Comparison of ENCODE assay signal across 8 cellular contexts in genomic region chr9:108813951-108814601, GRCh38. TPM values are rescaled to one million over a fixed set of nuclear protein-coding genes. Genes with fewer than 3 reads are reported as not detected.
A peak's percentile ranks its signal among the peaks of the same experiment; 100 is the strongest.
DNase-seq lines count a peak whose midpoint lies in the region; TF ChIP-seq lines count a peak whose summit lies in the region.

No MANE protein-coding gene starts in this region.

- no peaks in the 10 kb centered on the region for H3K36me3 ChIP-seq in mesodermal cell (ENCODE audit: control insufficient read depth, insufficient read depth, low read length)
- no peaks in the 10 kb centered on the region for H3K36me3 ChIP-seq in uterus

- H3K4me1 ChIP-seq in mesodermal cell (ENCODE audit: control insufficient read depth, insufficient read depth, low read length, poor library complexity, severe bottlenecking) (peaks cover 15% of the 10 kb centered on the region), uterus (no peaks in the 10 kb centered on the region)

- DNase-seq in GM03348 (ENCODE audit: low spot score) = peak; percentile 66
- peak; percentile 40 for DNase-seq in NCI-H146 treated with DMSO at 0.1 percent for 48 hours (lab: John Stamatoyannopoulos, UW; ENCODE audit: unreplicated experiment)
- DNase-seq in cerebellar cortex (ENCODE audit: low spot score) = peak; percentile 23
- no peak for DNase-seq in activated gamma-delta T cell treated with Interleukin-2 at 50 U/mL for 16 hours
- DNase-seq in cerebellar nuclear complex (lab: John Stamatoyannopoulos, UW) = no peak
- no peak for DNase-seq in uterus
- DNase-seq in activated naive CD4-positive, alpha-beta T cell treated with anti-CD3 and anti-CD28 coated beads, Interleukin-2, amount 50 U/mL, for 16 hours = no peak

- 93 to 100% methylated on average over 2 of the region's 2 CpGs for WGBS in mesodermal cell (ENCODE audit: insufficient coverage in 2 of 2), 2 experiments

- H3K9me3 ChIP-seq in mesodermal cell (ENCODE audit: control insufficient read depth, low read length) = no peaks in the 10 kb centered on the region
- H3K9me3 ChIP-seq in uterus = no peaks in the 10 kb centered on the region

- H3K27me3 ChIP-seq in uterus = no peaks in the 10 kb centered on the region

- TF ChIP-seq CTCF in uterus (IDR thresholded peaks at IDR 0.05) = peak in 1 of 4 experiments; percentile 6

- no peak overlapping the region for H3K4me3 ChIP-seq in mesodermal cell (ENCODE audit: extremely low read depth, insufficient read depth, low read length, poor library complexity, severe bottlenecking)
- H3K4me3 ChIP-seq in uterus = no peak overlapping the region

- TF ChIP-seq POLR2A in uterus (IDR thresholded peaks at IDR 0.05) = no peak

- H3K27ac ChIP-seq in mesodermal cell (ENCODE audit: low read depth, low read length, severe bottlenecking) = peak overlapping the region; percentile 84
- no peak overlapping the region for H3K27ac ChIP-seq in uterus

- intact Hi-C loops in uterus (cut with DNase I; ENCODE audit: low total_unique reads) = no loop called here

RNA-seq across cellular contexts. Expression of gene ACTL7B, which starts 41.7 kb away (rescaled TPM):
- not detected for polyA plus RNA-seq in mesodermal cell (2013, experiment 1 of 2)
- not detected for polyA plus RNA-seq in mesodermal cell (2013, experiment 2 of 2)
- total RNA-seq in uterus = not detected

RNA-seq across cellular contexts. Expression of gene ACTL7A, which starts 48.0 kb away (rescaled TPM):
- polyA plus RNA-seq in mesodermal cell (2013, experiment 1 of 2) = not detected
- polyA plus RNA-seq in mesodermal cell (2013, experiment 2 of 2) = not detected
- not detected for total RNA-seq in uterus

Comparison
In these comparisons a context has a peak if more than half of its experiments do, and no peak if none do; other contexts are left out.
1. DNase-seq: peak in GM03348 (single experiment), NCI-H146 treated with DMSO at 0.1 percent for 48 hours (single experiment) and cerebellar cortex (single experiment); none in activated gamma-delta T cell treated with Interleukin-2 at 50 U/mL for 16 hours (single experiment), cerebellar nuclear complex (0 of 2), uterus (0 of 2) and activated naive CD4-positive, alpha-beta T cell treated with anti-CD3 and anti-CD28 coated beads, Interleukin-2, amount 50 U/mL, for 16 hours (single experiment).